Comparison of ENCODE assay signal across 24 cellular contexts in genomic region chr3:156093966-156094365, GRCh38. TPM values are rescaled to one million over a fixed set of nuclear protein-coding genes. Genes with fewer than 3 reads are reported as not detected.
"Had no signal": no experiment of that assay in that cellular context is flagged by ENCODE, and none has a peak within 500 bp of the region (broad histone marks: within the 10 kb centered on the region; RNA-seq: fewer than 3 reads in every experiment).

No MANE protein-coding gene starts in this region.

- H3K27ac ChIP-seq: foreskin keratinocyte, hepatocyte, lower lobe of right lung, thoracic aorta, upper lobe of left lung had no signal

- H3K9me3 ChIP-seq: lower lobe of right lung, thoracic aorta, upper lobe of left lung had no signal

- DNase-seq: activated CD4-positive, alpha-beta T cell treated with anti-CD3 and anti-CD28 coated beads, Interleukin-2, amount 10 ng/mL, durations not matched to agents 7 days and 5 days; activated CD8-positive, alpha-beta memory T cell treated with anti-CD3 and anti-CD28 coated beads, Interleukin-2, amount 10 ng/mL, durations not matched to agents 7 days and 5 days; activated CD8-positive, alpha-beta T cell treated with anti-CD3 and anti-CD28 coated beads for 36 hours; activated T-cell treated with anti-CD3 and anti-CD28 coated beads for 4 hours; aorta; caudate nucleus; effector CD8-positive, alpha-beta T cell; foreskin keratinocyte; glutamatergic neuron; left colon; lower lobe of right lung; naive B cell; stimulated activated CD4-positive, alpha-beta T cell treated with anti-CD3 and anti-CD28 coated beads, Interleukin-2, amount 100 ng/mL, for 48 hours; stimulated activated naive CD4-positive, alpha-beta T cell; T-helper 17 cell; upper lobe of left lung had no signal

- H3K4me3 Mint-ChIP-seq: activated CD4-positive, alpha-beta T cell treated with anti-CD3 and anti-CD28 coated beads, Interleukin-2, amount 10 ng/mL, durations not matched to agents 7 days and 5 days; activated CD8-positive, alpha-beta memory T cell treated with anti-CD3 and anti-CD28 coated beads, Interleukin-2, amount 10 ng/mL, durations not matched to agents 7 days and 5 days; activated CD8-positive, alpha-beta T cell treated with anti-CD3 and anti-CD28 coated beads for 36 hours; brain; dendritic cell treated with granulocyte-macrophage colony-stimulating factor and Interleukin-4, amounts not matched to agents 40 ng/mL and 50 ng/mL, for 4 days; naive B cell; neural crest cell; T-helper 17 cell had no signal

- ATAC-seq: activated CD8-positive, alpha-beta memory T cell treated with anti-CD3 and anti-CD28 coated beads, Interleukin-2, amount 10 ng/mL, durations not matched to agents 7 days and 5 days; activated CD8-positive, alpha-beta T cell treated with anti-CD3 and anti-CD28 coated beads for 36 hours; activated naive CD4-positive, alpha-beta T cell treated with anti-CD3 and anti-CD28 coated beads, Interleukin-2, amount 50 U/mL, for 72 hours; foreskin keratinocyte; left colon; lower lobe of right lung; T-helper 17 cell had no signal

- FAIRE-seq: keratinocyte had no signal

- H3K4me2 ChIP-seq: hepatocyte had no signal

- H3K27me3 Mint-ChIP-seq: brain; dendritic cell treated with granulocyte-macrophage colony-stimulating factor and Interleukin-4, amounts not matched to agents 40 ng/mL and 50 ng/mL, for 4 days had no signal

- H2AFZ ChIP-seq: hepatocyte had no signal

- H3K36me3 Mint-ChIP-seq: activated CD8-positive, alpha-beta memory T cell treated with anti-CD3 and anti-CD28 coated beads, Interleukin-2, amount 10 ng/mL, durations not matched to agents 7 days and 5 days; activated naive CD4-positive, alpha-beta T cell treated with anti-CD3 and anti-CD28 coated beads, Interleukin-2, amount 50 U/mL, for 72 hours; brain; naive B cell had no signal

- H3K36me3 ChIP-seq: lower lobe of right lung, thoracic aorta, upper lobe of left lung had no signal

- H3K4me1 Mint-ChIP-seq: activated CD4-positive, alpha-beta T cell treated with anti-CD3 and anti-CD28 coated beads, Interleukin-2, amount 10 ng/mL, durations not matched to agents 7 days and 5 days; activated CD8-positive, alpha-beta memory T cell treated with anti-CD3 and anti-CD28 coated beads, Interleukin-2, amount 10 ng/mL, durations not matched to agents 7 days and 5 days; brain; naive B cell; neural crest cell; T-helper 17 cell had no signal

- H3K79me2 ChIP-seq: hepatocyte had no signal

- H3K4me1 ChIP-seq: foreskin keratinocyte, lower lobe of right lung, upper lobe of left lung had no signal

- H3K27me3 ChIP-seq: hepatocyte, upper lobe of left lung had no signal

- H3K4me3 ChIP-seq: hepatocyte, lower lobe of right lung, thoracic aorta, upper lobe of left lung had no signal

- H3K27ac Mint-ChIP-seq: activated CD4-positive, alpha-beta T cell treated with anti-CD3 and anti-CD28 coated beads, Interleukin-2, amount 10 ng/mL, durations not matched to agents 7 days and 5 days; activated CD8-positive, alpha-beta memory T cell treated with anti-CD3 and anti-CD28 coated beads, Interleukin-2, amount 10 ng/mL, durations not matched to agents 7 days and 5 days; activated CD8-positive, alpha-beta T cell treated with anti-CD3 and anti-CD28 coated beads for 36 hours; activated naive CD4-positive, alpha-beta T cell treated with anti-CD3 and anti-CD28 coated beads, Interleukin-2, amount 50 U/mL, for 72 hours; brain; dendritic cell treated with granulocyte-macrophage colony-stimulating factor and Interleukin-4, amounts not matched to agents 40 ng/mL and 50 ng/mL, for 4 days; progenitor cell of endocrine pancreas; T-helper 17 cell had no signal

- H3K9me3 Mint-ChIP-seq: activated CD4-positive, alpha-beta T cell treated with anti-CD3 and anti-CD28 coated beads, Interleukin-2, amount 10 ng/mL, durations not matched to agents 7 days and 5 days; activated CD8-positive, alpha-beta T cell treated with anti-CD3 and anti-CD28 coated beads for 36 hours; activated naive CD4-positive, alpha-beta T cell treated with anti-CD3 and anti-CD28 coated beads, Interleukin-2, amount 50 U/mL, for 72 hours; brain; dendritic cell treated with granulocyte-macrophage colony-stimulating factor and Interleukin-4, amounts not matched to agents 40 ng/mL and 50 ng/mL, for 4 days had no signal

RNA-seq across cellular contexts. Expression of gene KCNAB1, which starts 26.4 kb away (rescaled TPM):
- total RNA-seq: activated CD4-positive, alpha-beta T cell treated with anti-CD3 and anti-CD28 coated beads, Interleukin-2, amount 10 ng/mL, durations not matched to agents 7 days and 5 days; activated CD8-positive, alpha-beta T cell treated with anti-CD3 and anti-CD28 coated beads for 36 hours; activated naive CD4-positive, alpha-beta T cell treated with anti-CD3 and anti-CD28 coated beads, Interleukin-2, amount 50 U/mL, for 72 hours had no signal
